8 cellular contexts compared by ENCODE assay signal in genomic region chr12:104957388-104958008, GRCh38. TPM values are rescaled to one million over a fixed set of nuclear protein-coding genes. Genes with fewer than 3 reads are reported as not detected.
A peak's percentile ranks its signal among the peaks of the same experiment; 100 is the strongest.
DNase-seq lines count a peak whose midpoint lies in the region; ATAC-seq and TF ChIP-seq lines count a peak whose summit lies in the region.

No MANE protein-coding gene starts in this region.

- H4K20me1 ChIP-seq in SK-N-SH (ENCODE audit: insufficient read depth) = no peaks in the 10 kb centered on the region

- TF ChIP-seq RAD21 in SK-N-SH (IDR thresholded peaks at IDR 0.05; ENCODE audit: low read length) = no peak

- peak overlapping the region; percentile 20 to 88; a peak in 1 of 4 replicates for H3K27ac ChIP-seq in SK-N-SH (ENCODE audit: low read depth in 2 of 2, low read length in 1 of 2)
- H3K27ac ChIP-seq in breast epithelium = peak overlapping the region; percentile 79 to 90
- peak overlapping the region; percentile 87 to 93 (median 91) for H3K27ac ChIP-seq in right lobe of liver

- H3K27me3 ChIP-seq in SK-N-SH (ENCODE audit: insufficient read depth) = no peaks in the 10 kb centered on the region
- no peaks in the 10 kb centered on the region for H3K27me3 ChIP-seq in breast epithelium
- no peaks in the 10 kb centered on the region for H3K27me3 ChIP-seq in right lobe of liver

- peak overlapping the region; percentile 37; the same call in 1 of the 2 replicates for H2AFZ ChIP-seq in SK-N-SH (ENCODE audit: low read depth)

- TF ChIP-seq EP300 in SK-N-SH (IDR thresholded peaks at IDR 0.05; ENCODE audit: borderline replicate concordance in 1 of 2, low read depth in 1 of 2, low read length in 1 of 2) = no peak

- no peaks in the 10 kb centered on the region for H3K9me2 ChIP-seq in SK-N-SH

- TF ChIP-seq POLR2A in breast epithelium (IDR thresholded peaks at IDR 0.05) (no peak), right lobe of liver (IDR thresholded peaks at IDR 0.05) (no peak)

- ATAC-seq in HG03135 (IDR thresholded peaks at IDR 0.05; ENCODE audit: unreplicated experiment) = peak; percentile 31
- ATAC-seq in right lobe of liver = peak; percentile 11 to 41 (median 27)

- CTCF ChIA-PET in SK-N-SH (lab: Yijun Ruan, JAX) = interaction anchor here (0.6 to 2.5 kb wide), 7 partner anchors 8 to 576 kb away, joined by 3 to 20 read pairs (median 4); no protein-coding TSS in a partner anchor

- POLR2A ChIA-PET in SK-N-SH (lab: Yijun Ruan, JAX) = no interaction called here

- peaks cover 5% of the 10 kb centered on the region; the same call in 1 of the 2 replicates for H3K79me2 ChIP-seq in SK-N-SH (ENCODE audit: insufficient read depth)

- intact Hi-C loops in breast epithelium (cut with DNase I; ENCODE audit: low total_unique reads) = no loop called here
- intact Hi-C loops in right lobe of liver (cut with DNase I) = no loop called here

- H3K9me3 ChIP-seq in SK-N-SH (no peaks in the 10 kb centered on the region), breast epithelium (no peaks in the 10 kb centered on the region), right lobe of liver (no peaks in the 10 kb centered on the region)

- peak overlapping the region; percentile 77; the same call in 1 of the 2 replicates for H3K9ac ChIP-seq in SK-N-SH

- TF ChIP-seq CTCF in SK-N-SH (IDR thresholded peaks at IDR 0.05) = no peak
- TF ChIP-seq CTCF in breast epithelium (IDR thresholded peaks at IDR 0.05) = no peak
- no peak for TF ChIP-seq CTCF in right lobe of liver (IDR thresholded peaks at IDR 0.05)

- DNase-seq in NCI-H146 (lab: John Stamatoyannopoulos, UW) (peak; percentile 55), NCI-H146 treated with DMSO at 0.1 percent for 48 hours (lab: John Stamatoyannopoulos, UW; ENCODE audit: unreplicated experiment) (no peak), SK-N-SH (peak; percentile 77), breast epithelium (ENCODE audit: low spot score in 2 of 2) (no peak), right lobe of liver (peak in 2 of 3 donors; percentile 57 to 67), middle frontal gyrus (ENCODE audit: extremely low spot score, low spot score) (no peak)
- DNase-seq in stimulated activated CD8-positive, alpha-beta memory T cell treated with anti-CD3 and anti-CD28 coated beads, Interleukin-4, amount 100 ng/mL, for 48 hours = peak; percentile 49

- H3K4me3 ChIP-seq in SK-N-SH (ENCODE audit: low read depth in 2 of 2, low read length in 1 of 2) (peak overlapping the region; percentile 81 to 83), breast epithelium (peak overlapping the region; percentile 81 to 95 (median 86)), right lobe of liver (peak overlapping the region; percentile 75 to 83 (median 80))

- peaks cover 6 to 17% of the 10 kb centered on the region in 2 experiments; a peak in 3 of 4 replicates for H3K4me1 ChIP-seq in SK-N-SH (ENCODE audit: control insufficient read depth in 1 of 2, insufficient read depth in 2 of 2, low read depth in 1 of 2, low read length in 1 of 2)
- H3K4me1 ChIP-seq in breast epithelium = peaks cover 0 to 4% of the 10 kb centered on the region in 2 donors
- peaks cover 0 to 38% (median 7%) of the 10 kb centered on the region in 4 donors for H3K4me1 ChIP-seq in right lobe of liver

- H3K36me3 ChIP-seq in SK-N-SH (replicated peaks in 1 of 2; ENCODE audit: control insufficient read depth in 1 of 2, insufficient read depth in 2 of 2, low read length in 1 of 2) = no peaks in the 10 kb centered on the region
- no peaks in the 10 kb centered on the region for H3K36me3 ChIP-seq in breast epithelium
- no peaks in the 10 kb centered on the region for H3K36me3 ChIP-seq in right lobe of liver

- peak overlapping the region; percentile 67 for H3K4me2 ChIP-seq in SK-N-SH

- peaks cover 26% of the 10 kb centered on the region for H3F3A ChIP-seq in SK-N-SH (replicated peaks; ENCODE audit: insufficient read depth)

- WGBS in SK-N-SH (ENCODE audit: low lambda C conversion rate) = 2% methylated on average over 24 of the region's 37 CpGs
- WGBS in right lobe of liver (ENCODE audit: insufficient coverage, low coverage, low lambda C conversion rate, missing lambda C conversion rate) = 3% methylated on average over 8 of the region's 37 CpGs

TF ChIP-seq in SK-N-SH, 30 proteins besides CTCF, POLR2A, EP300 and RAD21:
- TF ChIP-seq USF2 (IDR thresholded peaks at IDR 0.05; ENCODE audit: borderline replicate concordance, low read depth, low read length) (no peak), TAF1 (IDR thresholded peaks at IDR 0.05; ENCODE audit: borderline replicate concordance, low read depth, low read length) (no peak), SIN3A (IDR thresholded peaks at IDR 0.05; ENCODE audit: borderline replicate concordance, low read depth, low read length) (no peak), RCOR1 (IDR thresholded peaks at IDR 0.05; ENCODE audit: low read length) (no peak), TEAD4 (IDR thresholded peaks at IDR 0.05; ENCODE audit: borderline replicate concordance, insufficient read depth) (no peak), JUND (IDR thresholded peaks at IDR 0.05) (no peak), RFX5 (IDR thresholded peaks at IDR 0.05; ENCODE audit: low read length) (no peak), FOSL2 (IDR thresholded peaks at IDR 0.05; ENCODE audit: borderline replicate concordance, low read depth) (no peak), NFIC (IDR thresholded peaks at IDR 0.05; ENCODE audit: borderline replicate concordance) (no peak), ELF1 (IDR thresholded peaks at IDR 0.05) (no peak), MEF2A (IDR thresholded peaks at IDR 0.05; ENCODE audit: borderline replicate concordance, low read depth) (no peak), GATA2 (CRISPR knock-in tag; IDR thresholded peaks at IDR 0.05) (no peak), IRF3 (IDR thresholded peaks at IDR 0.05; ENCODE audit: low read depth, low read length) (no peak), FOXM1 (IDR thresholded peaks at IDR 0.05; ENCODE audit: low read depth) (no peak), RXRA (IDR thresholded peaks at IDR 0.05; ENCODE audit: borderline replicate concordance, low read depth) (no peak), FOXJ3 (CRISPR knock-in tag; IDR thresholded peaks at IDR 0.05) (no peak), TCF12 (IDR thresholded peaks at IDR 0.05) (no peak), NRF1 (IDR thresholded peaks at IDR 0.05; ENCODE audit: low read depth, low read length) (no peak), GABPA (IDR thresholded peaks at IDR 0.05; ENCODE audit: low read depth) (no peak)

RNA-seq across cellular contexts. Expression of gene SLC41A2, which starts 0.6 kb away (rescaled TPM):
- 1.7 and 3.1 TPM in 2 replicates for polyA plus RNA-seq in SK-N-SH (2012; rRNA removed)
- 3.0 and 4.2 TPM in 2 replicates for polyA plus RNA-seq in SK-N-SH (2012; cell fraction: cytosol; rRNA removed)
- 1.4 and 2.2 TPM in 2 replicates for polyA plus RNA-seq in SK-N-SH (2012; cell fraction: nucleus; rRNA removed)
- total RNA-seq in breast epithelium (10 to 100 TPM; 29.3 to 46.2 (median 41.9) TPM), right lobe of liver (100 to 1,000 TPM in 3 of 6 experiments, 10 to 100 TPM in 3; 64.1 to 115 (median 99.2) TPM)

RNA-seq across cellular contexts. Expression of gene NOPCHAP1, which starts 28.6 kb away (rescaled TPM):
- polyA plus RNA-seq in SK-N-SH (2012; rRNA removed) = 10.8 and 17.3 TPM in 2 replicates
- polyA plus RNA-seq in SK-N-SH (2012; cell fraction: cytosol; rRNA removed) = 13.0 and 15.7 TPM in 2 replicates
- 6.4 and 9.9 TPM in 2 replicates for polyA plus RNA-seq in SK-N-SH (2012; cell fraction: nucleus; rRNA removed)
- total RNA-seq in breast epithelium (1 to 10 TPM; 5.3 to 9.8 (median 6.4) TPM), right lobe of liver (1 to 10 TPM; 2.1 to 7.7 (median 6.1) TPM)

Comparison
In these comparisons a context has a peak if more than half of its experiments do, and no peak if none do; other contexts are left out.
1. DNase-seq: peak in NCI-H146 (single experiment), SK-N-SH (single experiment), right lobe of liver (2 of 3) and stimulated activated CD8-positive, alpha-beta memory T cell treated with anti-CD3 and anti-CD28 coated beads, Interleukin-4, amount 100 ng/mL, for 48 hours (single experiment); none in NCI-H146 treated with DMSO at 0.1 percent for 48 hours (single experiment), breast epithelium (0 of 2) and middle frontal gyrus (single experiment).
2. Peak in every context shown above with its lines, with median percentiles within 50 percentile points of each other: H3K27ac ChIP-seq and H3K4me3 ChIP-seq.